In genomic region chr7:31883761-31884164, GRCh38 we compare ENCODE assay signal across 8 cellular contexts.
DNase-seq lines count a peak whose midpoint lies in the region; ATAC-seq and TF ChIP-seq lines count a peak whose summit lies in the region.

No MANE protein-coding gene starts in this region.

- no peak for TF ChIP-seq POLR2A in erythroblast (IDR thresholded peaks at IDR 0.05; ENCODE audit: low read length)

- no peak overlapping the region for H3K4me3 ChIP-seq in BJ (ENCODE audit: low read depth, low read length)
- H3K4me3 ChIP-seq in esophagus (ENCODE audit: low read depth in 1 of 2, low read length in 2 of 2): no peak overlapping the region
- no peak overlapping the region for H3K4me3 ChIP-seq in skeletal muscle cell (ENCODE audit: low read depth, low read length)

- H3K9me3 ChIP-seq in esophagus (ENCODE audit: control insufficient read depth in 2 of 2, insufficient read depth in 1 of 2, low read depth in 1 of 2, low read length in 1 of 2): no peaks in the 10 kb centered on the region

- 27 to 33% methylated on average over 3 of the region's 3 CpGs for WGBS in esophagus, 2 donors

- CTCF ChIA-PET in BJ (lab: Yijun Ruan, JAX): interaction anchor here (1.2 to 1.6 kb wide), 3 partner anchors 10 to 55 kb away, joined by 3 to 6 read pairs (median 4); no protein-coding TSS in a partner anchor

- POLR2A ChIA-PET in BJ (lab: Charles Lee): no interaction called here

- ATAC-seq in GM19455 (IDR thresholded peaks at IDR 0.05; ENCODE audit: unreplicated experiment): peak; percentile 69

- no peaks in the 10 kb centered on the region for H3K36me3 ChIP-seq in BJ (ENCODE audit: control insufficient read depth, insufficient read depth, low read length)
- no peaks in the 10 kb centered on the region for H3K36me3 ChIP-seq in esophagus (ENCODE audit: control insufficient read depth in 2 of 2, insufficient read depth in 2 of 2, low read length in 1 of 2)

- peak overlapping the region; percentile 47 to 78 for H3K27ac ChIP-seq in esophagus (ENCODE audit: low read depth in 2 of 2, low read length in 1 of 2)

- no peak for TF ChIP-seq CTCF in BJ (IDR thresholded peaks at IDR 0.05; ENCODE audit: insufficient read depth, low read depth, low read length)

- H3K4me1 ChIP-seq in esophagus (ENCODE audit: control insufficient read depth in 2 of 2, insufficient read depth in 2 of 2, low read length in 1 of 2): no peaks in the 10 kb centered on the region

- H3K27me3 ChIP-seq in BJ (ENCODE audit: control insufficient read depth, insufficient read depth, low read length): no peaks in the 10 kb centered on the region
- H3K27me3 ChIP-seq in esophagus (ENCODE audit: control insufficient read depth in 1 of 2, insufficient read depth in 2 of 2, low read length in 2 of 2): no peaks in the 10 kb centered on the region

- DNase-seq in BJ (ENCODE audit: low read depth): peak; percentile 52
- peak; percentile 11 for DNase-seq in LHCN-M2 (ENCODE audit: low read depth)
- peak; percentile 86 for DNase-seq in skeletal muscle cell (ENCODE audit: low read depth)
- no peak for DNase-seq in erythroblast (lab: John Stamatoyannopoulos, UW)
- DNase-seq in GM19238 (ENCODE audit: insufficient read length, low spot score): no peak
- DNase-seq in stimulated activated CD4-positive, alpha-beta T cell treated with anti-CD3 and anti-CD28 coated beads, Interleukin-1b, Interleukin-23, amount 100 ng/mL, for 48 hours: no peak

Comparison
In these comparisons a context has a peak if more than half of its experiments do, and no peak if none do; other contexts are left out.
1. DNase-seq: peak in BJ (single experiment), LHCN-M2 (single experiment) and skeletal muscle cell (single experiment); none in erythroblast (0 of 2), GM19238 (single experiment) and stimulated activated CD4-positive, alpha-beta T cell treated with anti-CD3 and anti-CD28 coated beads, Interleukin-1b, Interleukin-23, amount 100 ng/mL, for 48 hours (single experiment).